Comparison of ENCODE assay signal across 1 cellular context in genomic region chr4:177228599-177228998, GRCh38.
TF ChIP-seq lines count a peak whose summit lies in the region.

No MANE protein-coding gene starts in this region.

TF ChIP-seq in K562, 482 proteins besides CTCF, POLR2A, EP300 and RAD21 (continued from another document):
- TF ChIP-seq DEAF1 (CRISPR knock-in tag; IDR thresholded peaks at IDR 0.05) (no peak), RBM39 (optimal IDR thresholded peaks at IDR 0.05; ENCODE audit: low read depth, low read length) (no peak), MGA (IDR thresholded peaks at IDR 0.05) (no peak), DACH1 (IDR thresholded peaks at IDR 0.05; ENCODE audit: partially characterized antibody) (no peak)
